Comparison of ENCODE assay signal across 9 cellular contexts in genomic region chr1:235908742-235909520, GRCh38. TPM values are rescaled to one million over a fixed set of nuclear protein-coding genes. Genes with fewer than 3 reads are reported as not detected.
A peak's percentile ranks its signal among the peaks of the same experiment; 100 is the strongest.
DNase-seq lines count a peak whose midpoint lies in the region; TF ChIP-seq lines count a peak whose summit lies in the region.
"Had no signal": no experiment of that assay in that cellular context is flagged by ENCODE, and none has a peak within 500 bp of the region (broad histone marks: within the 10 kb centered on the region; RNA-seq: fewer than 3 reads in every experiment).

No MANE protein-coding gene starts in this region.

- no peak overlapping the region for H3K18ac ChIP-seq in neuronal stem cell (ENCODE audit: low read length)

- WGBS in esophagus squamous epithelium, 2 donors: 34 to 39% methylated on average over 8 of the region's 8 CpGs
- no CpG with 5 or more reads among the region's 8 CpGs for WGBS in neuronal stem cell (ENCODE audit: extremely low coverage in 2 of 2, insufficient read length in 2 of 2, insufficient replicate concordance in 1 of 2), 2 donors

- in situ Hi-C loops in GM13977 (cut with MboI; ENCODE audit: low pct_unique_long_range_greater_than_20kb, low sequenced_read_pairs, unreplicated experiment): no loop called here

- no peak overlapping the region for H2BK5ac ChIP-seq in neuronal stem cell (ENCODE audit: low read length)

- H2AK5ac ChIP-seq in neuronal stem cell (ENCODE audit: low read depth, low read length): no peak overlapping the region

- H3K23ac ChIP-seq in neuronal stem cell (ENCODE audit: low read depth, low read length, poor library complexity): no peak overlapping the region

- no peak for TF ChIP-seq CTCF in esophagus squamous epithelium (IDR thresholded peaks at IDR 0.05)
- TF ChIP-seq CTCF in GM13977 (IDR thresholded peaks at IDR 0.05; ENCODE audit: extremely low read depth, insufficient read depth, missing control alignments): no peak

- no peaks in the 10 kb centered on the region for H3K9me3 ChIP-seq in esophagus squamous epithelium
- no peaks in the 10 kb centered on the region for H3K9me3 ChIP-seq in neuronal stem cell (replicated peaks in 1 of 2; ENCODE audit: control insufficient read depth in 2 of 2, insufficient read depth in 1 of 2, low read depth in 1 of 2, low read length in 2 of 2)

- H2BK120ac ChIP-seq in neuronal stem cell (ENCODE audit: low read depth, low read length): no peak overlapping the region

- H3K4me2 ChIP-seq in neuronal stem cell (ENCODE audit: insufficient read depth, low read length, poor library complexity, severe bottlenecking): no peak overlapping the region

- no peak for TF ChIP-seq POLR2A in esophagus squamous epithelium (IDR thresholded peaks at IDR 0.05)

- no peak overlapping the region for H3K9ac ChIP-seq in neuronal stem cell (ENCODE audit: low read depth, low read length, poor library complexity)
- H3K9ac ChIP-seq: parathyroid adenoma had no signal

- no peak overlapping the region for H4K91ac ChIP-seq in neuronal stem cell (ENCODE audit: low read depth, low read length, poor library complexity)

- H3K27ac ChIP-seq in esophagus squamous epithelium (peak overlapping the region; percentile 87 to 93 (median 92)), neuronal stem cell (replicated peaks; ENCODE audit: low read length) (no peak overlapping the region)
- H3K27ac ChIP-seq: parathyroid adenoma had no signal

- H3K4me3 ChIP-seq in esophagus squamous epithelium: peak overlapping the region in 2 of 4 donors; percentile 9
- H3K4me3 ChIP-seq in skeletal muscle cell (ENCODE audit: low read depth, low read length): no peak overlapping the region
- no peak overlapping the region for H3K4me3 ChIP-seq in neuronal stem cell (ENCODE audit: low read length in 2 of 2)

- no peaks in the 10 kb centered on the region for H3K79me1 ChIP-seq in neuronal stem cell (ENCODE audit: low read depth, low read length)

- intact Hi-C loops in esophagus squamous epithelium (cut with DNase I): no loop called here

- no peak overlapping the region for H2BK15ac ChIP-seq in neuronal stem cell (ENCODE audit: low read length)

- no peak overlapping the region for H2AFZ ChIP-seq in neuronal stem cell (ENCODE audit: low read length)
- H2AFZ ChIP-seq: parathyroid adenoma had no signal

- H3K4me1 ChIP-seq in esophagus squamous epithelium: peaks cover 15 to 61% (median 31%) of the 10 kb centered on the region in 3 donors
- peaks cover 7 to 15% of the 10 kb centered on the region in 2 donors for H3K4me1 ChIP-seq in neuronal stem cell (ENCODE audit: control insufficient read depth in 2 of 2, insufficient read depth in 1 of 2, low read depth in 1 of 2, low read length in 2 of 2)
- H3K4me1 ChIP-seq: parathyroid adenoma had no signal

- H3K4ac ChIP-seq in neuronal stem cell (ENCODE audit: low read length): no peak overlapping the region

- H2BK12ac ChIP-seq in neuronal stem cell (ENCODE audit: low read length): no peak overlapping the region

- no peak overlapping the region for H4K8ac ChIP-seq in neuronal stem cell (ENCODE audit: low read depth, low read length)

- DNase-seq in ELR (ENCODE audit: low read depth) (peak; percentile 86), RKO (ENCODE audit: low spot score) (peak; percentile 81), esophagus squamous epithelium (lab: John Stamatoyannopoulos, UW) (no peak), skeletal muscle cell (ENCODE audit: low read depth) (peak; percentile 54), globus pallidus (ENCODE audit: low spot score) (no peak), neuronal stem cell (ENCODE audit: low spot score) (no peak), GM13977 (ENCODE audit: low spot score) (no peak)
- no peak for DNase-seq in NK-92 treated with Interleukin-12 subunit alpha and Interleukin-12 subunit beta, amount 100 ng/mL, for 24 hours (lab: John Stamatoyannopoulos, UW)

- H3K36me3 ChIP-seq in esophagus squamous epithelium: no peaks in the 10 kb centered on the region
- H3K36me3 ChIP-seq in neuronal stem cell (replicated peaks in 1 of 2; ENCODE audit: control insufficient read depth in 2 of 2, insufficient read depth in 2 of 2, low read length in 2 of 2): no peaks in the 10 kb centered on the region

- H3K27me3 ChIP-seq in esophagus squamous epithelium (no peaks in the 10 kb centered on the region), neuronal stem cell (ENCODE audit: control insufficient read depth in 3 of 3, insufficient read depth in 3 of 3, low read depth in 1 of 3, low read length in 3 of 3) (peaks cover 0 to 4% (median 0%) of the 10 kb centered on the region in 3 experiments)

- no peak overlapping the region for H3K14ac ChIP-seq in neuronal stem cell (ENCODE audit: low read length)

RNA-seq across cellular contexts. Expression of gene LYST, which starts 42.2 kb away (rescaled TPM):
- total RNA-seq in esophagus squamous epithelium: 10 to 100 TPM; 12.3 to 36.6 (median 21.0) TPM
- 2.1 TPM for polyA plus RNA-seq in neuronal stem cell (2013, experiment 1 of 2)
- polyA plus RNA-seq in neuronal stem cell (2013, experiment 2 of 2): 1.4 TPM

Comparison
In these comparisons a context has a peak if more than half of its experiments do, and no peak if none do; other contexts are left out.
1. DNase-seq: peak in ELR (single experiment), RKO (single experiment) and skeletal muscle cell (single experiment); none in esophagus squamous epithelium (single experiment), NK-92 treated with Interleukin-12 subunit alpha and Interleukin-12 subunit beta, amount 100 ng/mL, for 24 hours (single experiment), globus pallidus (single experiment), neuronal stem cell (single experiment) and GM13977 (single experiment).